In genomic region chr2:42693688-42694479, GRCh38 we compare ENCODE assay signal across 21 cellular contexts.
A peak's percentile ranks its signal among the peaks of the same experiment; 100 is the strongest.
DNase-seq lines count a peak whose midpoint lies in the region; ATAC-seq and TF ChIP-seq lines count a peak whose summit lies in the region.
"Had no signal": no experiment of that assay in that cellular context is flagged by ENCODE, and none has a peak within 500 bp of the region (broad histone marks: within the 10 kb centered on the region; RNA-seq: fewer than 3 reads in every experiment).

No MANE protein-coding gene starts in this region.

- H3K27ac Mint-ChIP-seq in activated CD4-positive, alpha-beta T cell treated with anti-CD3 and anti-CD28 coated beads, Interleukin-2, amount 10 ng/mL, durations not matched to agents 7 days and 5 days = peak overlapping the region; percentile 84
- peak overlapping the region; percentile 66 for H3K27ac Mint-ChIP-seq in endodermal cell
- H3K27ac Mint-ChIP-seq: IgD-negative memory B cell had no signal

- H2BK12ac ChIP-seq in trophoblast cell (ENCODE audit: low read length) = no peak overlapping the region

- POLR2A ChIA-PET in activated CD4-positive, alpha-beta T cell treated with anti-CD3 and anti-CD28 coated beads, Interleukin-2, amount 10 ng/mL, durations not matched to agents 7 days and 5 days (lab: Charles Lee) = interaction anchor here (0.5 to 0.6 kb wide), 2 partner anchors 115 to 166 kb away, joined by 8 to 11 read pairs; no protein-coding TSS in a partner anchor

- no peak for TF ChIP-seq EP300 in transverse colon (IDR thresholded peaks at IDR 0.05; ENCODE audit: low read depth)

- H3K36me3 Mint-ChIP-seq in activated CD4-positive, alpha-beta T cell treated with anti-CD3 and anti-CD28 coated beads, Interleukin-2, amount 10 ng/mL, durations not matched to agents 7 days and 5 days (ENCODE audit: low read depth) = peaks cover 3% of the 10 kb centered on the region
- H3K36me3 Mint-ChIP-seq in endodermal cell (ENCODE audit: low read depth) = peaks cover 44% of the 10 kb centered on the region

- peak overlapping the region; percentile 54 for H3K27ac ChIP-seq in HL-60 (replicated peaks)
- no peak overlapping the region for H3K27ac ChIP-seq in endodermal cell (ENCODE audit: low read depth, low read length)
- peak overlapping the region; percentile 40 for H3K27ac ChIP-seq in trophoblast cell (ENCODE audit: low read depth, low read length)
- no peak overlapping the region for H3K27ac ChIP-seq in gastrocnemius medialis
- no peak overlapping the region for H3K27ac ChIP-seq in transverse colon
- H3K27ac ChIP-seq: colonic mucosa, GM23248, pancreas had no signal

- H2BK120ac ChIP-seq in trophoblast cell (ENCODE audit: insufficient read depth, low read length, poor library complexity) = no peak overlapping the region

- no peak overlapping the region for H3K18ac ChIP-seq in trophoblast cell (ENCODE audit: low read length)

- H3K27me3 ChIP-seq in HL-60 (ENCODE audit: insufficient read depth, poor library complexity, severe bottlenecking) (no peaks in the 10 kb centered on the region), endodermal cell (ENCODE audit: control insufficient read depth, insufficient read depth, low read length, poor library complexity, severe bottlenecking) (no peaks in the 10 kb centered on the region), trophoblast cell (ENCODE audit: insufficient read depth, low read length) (no peaks in the 10 kb centered on the region), gastrocnemius medialis (no peaks in the 10 kb centered on the region), transverse colon (no peaks in the 10 kb centered on the region)
- H3K27me3 ChIP-seq: colonic mucosa, MG63, pancreas had no signal

- H3K9ac ChIP-seq in endodermal cell (ENCODE audit: extremely low read depth, low read length, poor library complexity, severe bottlenecking) = no peak overlapping the region
- H3K9ac ChIP-seq in trophoblast cell (ENCODE audit: low read length) = no peak overlapping the region
- H3K9ac ChIP-seq: GM23248 had no signal

- CTCF ChIA-PET in activated CD4-positive, alpha-beta T cell treated with anti-CD3 and anti-CD28 coated beads, Interleukin-2, amount 10 ng/mL, durations not matched to agents 7 days and 5 days (lab: Charles Lee) = interaction anchor here (0.8 kb wide), 1 partner anchor 24 kb away, joined by 3 read pairs; no protein-coding TSS in a partner anchor

- no peaks in the 10 kb centered on the region for H3K9me3 Mint-ChIP-seq in activated CD4-positive, alpha-beta T cell treated with anti-CD3 and anti-CD28 coated beads, Interleukin-2, amount 10 ng/mL, durations not matched to agents 7 days and 5 days
- H3K9me3 Mint-ChIP-seq in endodermal cell = no peaks in the 10 kb centered on the region

- no peaks in the 10 kb centered on the region for H3K79me2 ChIP-seq in trophoblast cell (ENCODE audit: control insufficient read depth, insufficient read depth, low read length, poor library complexity)

- H4K91ac ChIP-seq in trophoblast cell (ENCODE audit: low read depth, low read length) = no peak overlapping the region

- H3K4me3 Mint-ChIP-seq in activated CD4-positive, alpha-beta T cell treated with anti-CD3 and anti-CD28 coated beads, Interleukin-2, amount 10 ng/mL, durations not matched to agents 7 days and 5 days = no peak overlapping the region
- H3K4me3 Mint-ChIP-seq in endodermal cell = no peak overlapping the region
- H3K4me3 Mint-ChIP-seq: IgD-negative memory B cell had no signal

- H3K4me1 ChIP-seq in endodermal cell (ENCODE audit: control insufficient read depth, insufficient read depth, low read length) (no peaks in the 10 kb centered on the region), trophoblast cell (ENCODE audit: control insufficient read depth in 1 of 2, insufficient read depth in 2 of 2, low read length in 2 of 2) (peaks cover 0 to 12% of the 10 kb centered on the region in 2 experiments), gastrocnemius medialis (no peaks in the 10 kb centered on the region), transverse colon (no peaks in the 10 kb centered on the region)
- H3K4me1 ChIP-seq: colonic mucosa, pancreas had no signal

- H2BK5ac ChIP-seq in trophoblast cell (ENCODE audit: low read depth, low read length, poor library complexity) = peak overlapping the region; percentile 28

- in situ Hi-C loops in gastrocnemius medialis (cut with MboI; ENCODE audit: low sequenced_read_pairs in 4 of 4) = no loop called here
- in situ Hi-C loops in transverse colon (cut with MboI; ENCODE audit: low pct_ligation_motif_present in 1 of 4, low pct_unique_long_range_greater_than_20kb in 1 of 4, low sequenced_read_pairs in 3 of 4) = no loop called here

- DNase-seq in activated CD4-positive, alpha-beta T cell treated with anti-CD3 and anti-CD28 coated beads, Interleukin-2, amount 10 ng/mL, durations not matched to agents 7 days and 5 days = no peak
- no peak for DNase-seq in activated CD4-positive, alpha-beta T cell treated with anti-CD3 and anti-CD28 coated beads for 48 hours
- DNase-seq in HL-60 (ENCODE audit: low read depth in 1 of 2, low spot score in 1 of 2) (peak in 1 of 2 experiments; percentile 25), endodermal cell (no peak), trophoblast cell (peak in 1 of 2 donors; percentile 3), gastrocnemius medialis (no peak), transverse colon (no peak)
- DNase-seq: activated effector memory CD4-positive, alpha-beta T cell treated with anti-CD3 and anti-CD28 coated beads, Interleukin-2, amount 50 U/mL, for 16 hours; C1 segment of cervical spinal cord; colonic mucosa; MG63; naive thymus-derived CD4-positive, alpha-beta T cell; NCI-H1694 treated with DMSO at 0.1 percent for 48 hours; NCI-H2171 treated with DMSO at 0.1 percent for 48 hours; NCI-H526 treated with DMSO at 0.1 percent for 48 hours; pancreas; right cardiac atrium; RPMI8226 had no signal

- no peak overlapping the region for H2AFZ ChIP-seq in trophoblast cell (ENCODE audit: insufficient read depth, low read length, poor library complexity)
- H2AFZ ChIP-seq: GM23248 had no signal

- no peak overlapping the region for H2AK5ac ChIP-seq in trophoblast cell (ENCODE audit: low read length)

- H3K27me3 Mint-ChIP-seq in activated CD4-positive, alpha-beta T cell treated with anti-CD3 and anti-CD28 coated beads, Interleukin-2, amount 10 ng/mL, durations not matched to agents 7 days and 5 days = no peaks in the 10 kb centered on the region
- no peaks in the 10 kb centered on the region for H3K27me3 Mint-ChIP-seq in endodermal cell (ENCODE audit: insufficient read depth)
- H3K27me3 Mint-ChIP-seq: IgD-negative memory B cell; naive thymus-derived CD4-positive, alpha-beta T cell had no signal

- no peaks in the 10 kb centered on the region for H3K79me1 ChIP-seq in trophoblast cell (ENCODE audit: low read length)

- intact Hi-C loops in gastrocnemius medialis (cut with DNase I; ENCODE audit: low total_unique reads) (no loop called here), transverse colon (cut with DNase I; ENCODE audit: low total_unique reads) (no loop called here)

- no peak for ATAC-seq in gastrocnemius medialis
- no peak for ATAC-seq in GM18868 (IDR thresholded peaks at IDR 0.05; ENCODE audit: unreplicated experiment)
- ATAC-seq: pancreas had no signal

- peaks cover 28% of the 10 kb centered on the region for H3K4me1 Mint-ChIP-seq in activated CD4-positive, alpha-beta T cell treated with anti-CD3 and anti-CD28 coated beads, Interleukin-2, amount 10 ng/mL, durations not matched to agents 7 days and 5 days
- H3K4me1 Mint-ChIP-seq in endodermal cell = no peaks in the 10 kb centered on the region
- H3K4me1 Mint-ChIP-seq: IgD-negative memory B cell had no signal

- H4K8ac ChIP-seq in trophoblast cell (ENCODE audit: low read depth, low read length) = no peak overlapping the region

- TF ChIP-seq CTCF in HL-60 (IDR thresholded peaks at IDR 0.05; ENCODE audit: insufficient read depth, low read length) = no peak
- TF ChIP-seq CTCF in endodermal cell (conservative IDR thresholded peaks at IDR 0.05) = no peak
- TF ChIP-seq CTCF in gastrocnemius medialis (IDR thresholded peaks at IDR 0.05 in 4 of 5, conservative IDR thresholded peaks at IDR 0.05 in 1 of 5) = no peak
- no peak for TF ChIP-seq CTCF in transverse colon (IDR thresholded peaks at IDR 0.05)

- no peak overlapping the region for H3K4ac ChIP-seq in trophoblast cell (ENCODE audit: low read depth, low read length)

- no peak overlapping the region for H3K23ac ChIP-seq in trophoblast cell (ENCODE audit: low read length)

- no peak for TF ChIP-seq POLR2A in gastrocnemius medialis (IDR thresholded peaks at IDR 0.05)
- no peak for TF ChIP-seq POLR2A in transverse colon (IDR thresholded peaks at IDR 0.05)

- H3K9me3 ChIP-seq in endodermal cell (ENCODE audit: control insufficient read depth, low read length) = no peaks in the 10 kb centered on the region
- H3K9me3 ChIP-seq in trophoblast cell (ENCODE audit: insufficient read depth, low read depth, low read length) = no peaks in the 10 kb centered on the region
- H3K9me3 ChIP-seq in gastrocnemius medialis = no peaks in the 10 kb centered on the region
- H3K9me3 ChIP-seq in transverse colon = no peaks in the 10 kb centered on the region
- H3K9me3 ChIP-seq: colonic mucosa, MG63, pancreas had no signal

- H3K4me2 ChIP-seq in trophoblast cell (ENCODE audit: low read length) = no peak overlapping the region

- no peak overlapping the region for H4K12ac ChIP-seq in trophoblast cell (ENCODE audit: low read depth, low read length)

- 95 to 97% methylated on average over 3 to 5 of the region's 5 CpGs for WGBS in endodermal cell (ENCODE audit: insufficient coverage in 1 of 2, insufficient read length in 1 of 2), 2 experiments
- WGBS in trophoblast cell (ENCODE audit: extremely low coverage, insufficient coverage, insufficient read length) = no CpG with 5 or more reads among the region's 5 CpGs
- 95% methylated on average over 5 of the region's 5 CpGs; no CpG with 5 or more reads in 1 of the 2 donors for WGBS in transverse colon (ENCODE audit: low coverage in 1 of 2), 2 donors

- no peak overlapping the region for H3K14ac ChIP-seq in trophoblast cell (ENCODE audit: low read length)

- H3K36me3 ChIP-seq in endodermal cell (ENCODE audit: control insufficient read depth, insufficient read depth, low read length) (peaks cover 46% of the 10 kb centered on the region), trophoblast cell (ENCODE audit: control insufficient read depth in 1 of 2, insufficient read depth in 2 of 2, low read length in 2 of 2) (peaks cover 0 to 1% of the 10 kb centered on the region in 2 experiments), gastrocnemius medialis (peaks cover 0 to 2% of the 10 kb centered on the region in 2 donors), transverse colon (peaks cover 0 to 3% (median 0%) of the 10 kb centered on the region in 4 donors)
- H3K36me3 ChIP-seq: colonic mucosa, MG63, pancreas had no signal

- no peak overlapping the region for H3K4me3 ChIP-seq in HL-60 (replicated peaks; ENCODE audit: insufficient read depth, low read length)
- no peak overlapping the region for H3K4me3 ChIP-seq in endodermal cell (ENCODE audit: low read length)
- no peak overlapping the region for H3K4me3 ChIP-seq in trophoblast cell (ENCODE audit: low read depth, low read length)
- H3K4me3 ChIP-seq in gastrocnemius medialis = no peak overlapping the region
- H3K4me3 ChIP-seq in transverse colon = no peak overlapping the region
- H3K4me3 ChIP-seq: colonic mucosa, GM23248, MG63, pancreas had no signal

Comparison
In these comparisons a context has a peak if more than half of its experiments do, and no peak if none do; other contexts are left out.
1. H3K27ac ChIP-seq: peak in HL-60 (single experiment) and trophoblast cell (single experiment); none in endodermal cell (single experiment), gastrocnemius medialis (0 of 4) and transverse colon (0 of 4).